16 cellular contexts compared by ENCODE assay signal in genomic region chr11:9755561-9755960, GRCh38.
DNase-seq lines count a peak whose midpoint lies in the region; FAIRE-seq and TF ChIP-seq lines count a peak whose summit lies in the region.
"Had no signal": no experiment of that assay in that cellular context is flagged by ENCODE, and none has a peak within 500 bp of the region (broad histone marks: within the 10 kb centered on the region; RNA-seq: fewer than 3 reads in every experiment).

No MANE protein-coding gene starts in this region.

- TF ChIP-seq POLR2A in GM12892 (IDR thresholded peaks at IDR 0.05; ENCODE audit: low read depth, low read length): peak; percentile 42; the same call in 1 of the 2 replicates

- no peak for FAIRE-seq in GM12892 (lab: Jason Lieb, UNC)

- H3K27ac ChIP-seq in epithelial cell of prostate: peak overlapping the region; percentile 93
- H3K27ac ChIP-seq: lower lobe of right lung had no signal

- DNase-seq in GM12892 (ENCODE audit: insufficient read length) (no peak), RPMI7951 (ENCODE audit: low read depth) (peak; percentile 89), epithelial cell of prostate (ENCODE audit: low read depth, low spot score) (no peak), renal cortical epithelial cell (ENCODE audit: low read depth) (peak; percentile 83), HT-29 (ENCODE audit: low spot score) (no peak), mucosa of gallbladder (ENCODE audit: low spot score) (no peak), hypothalamus (lab: John Stamatoyannopoulos, UW) (no peak), NCI-H510A (lab: John Stamatoyannopoulos, UW) (no peak)
- DNase-seq: activated CD4-positive, alpha-beta memory T cell treated with anti-CD3 and anti-CD28 coated beads, Interleukin-2, amount 10 ng/mL, durations not matched to agents 7 days and 5 days; amniotic stem cell; erythroblast; lower lobe of right lung; NCI-H2107; SHP77 treated with DMSO at 0.1 percent for 48 hours; stimulated activated CD4-positive, alpha-beta T cell treated with anti-CD3 and anti-CD28 coated beads, Interleukin-12 subunit alpha, Interleukin-12 subunit beta, amount 100 ng/mL, for 4 hours; stimulated activated naive CD4-positive, alpha-beta T cell had no signal

Comparison
In these comparisons a context has a peak if more than half of its experiments do, and no peak if none do; other contexts are left out.
1. DNase-seq: peak in RPMI7951 (single experiment) and renal cortical epithelial cell (single experiment); none in GM12892 (single experiment), epithelial cell of prostate (single experiment), HT-29 (single experiment), mucosa of gallbladder (single experiment), hypothalamus (0 of 51) and NCI-H510A (single experiment).